Comparison of ENCODE assay signal across 28 cellular contexts in genomic region chr17:73139296-73139695, GRCh38. TPM values are rescaled to one million over a fixed set of nuclear protein-coding genes. Genes with fewer than 3 reads are reported as not detected.
"Had no signal": no experiment of that assay in that cellular context is flagged by ENCODE, and none has a peak within 500 bp of the region (broad histone marks: within the 10 kb centered on the region; RNA-seq: fewer than 3 reads in every experiment).

No MANE protein-coding gene starts in this region.

- H3K79me2 ChIP-seq: parathyroid adenoma had no signal

- H3K4me2 ChIP-seq: smooth muscle cell had no signal

- DNase-seq: immature natural killer cell; kidney; left colon; left lung; lower lobe of right lung; mammary epithelial cell; mesenchymal stem cell; naive thymus-derived CD8-positive, alpha-beta T cell; occipital lobe; right lobe of liver; stimulated activated CD4-positive, alpha-beta T cell treated with anti-CD3 and anti-CD28 coated beads, Interleukin-2, amount 100 ng/mL, for 24 hours; stimulated activated CD4-positive, alpha-beta T cell treated with anti-CD3 and anti-CD28 coated beads, Interleukin-4, amount 100 ng/mL, for 1 hour; stimulated activated naive B cell treated with anti-CD40 and anti-IgM and Interleukin-4, amounts not matched to agents 10 μg/mL and 1 μg/mL and 100 μg/mL, for 72 hours; stimulated activated naive CD8-positive, alpha-beta T cell treated with anti-CD3 and anti-CD28 coated beads, Interleukin-15, Interleukin-2, amounts not matched to agents 100 U/mL and 50 U/mL, for 24 hours; stomach; testis; transverse colon had no signal

- H3K27me3 ChIP-seq: left lung, neutrophil, right atrium auricular region, right lobe of liver, testis, thyroid gland, upper lobe of left lung, vagina had no signal

- H3K9me3 Mint-ChIP-seq: immature natural killer cell had no signal

- H2AFZ ChIP-seq: parathyroid adenoma had no signal

- H3K27ac ChIP-seq: left lung, lower lobe of right lung, parathyroid adenoma, right atrium auricular region, right lobe of liver, stomach, testis, thyroid gland, transverse colon, upper lobe of left lung, vagina had no signal

- H3K4me1 ChIP-seq: lower lobe of right lung, parathyroid adenoma, right atrium auricular region, right lobe of liver, stomach, testis, thyroid gland, transverse colon, vagina had no signal

- H3K9ac ChIP-seq: parathyroid adenoma had no signal

- H3K9me3 ChIP-seq: left lung, lower lobe of right lung, neutrophil, right atrium auricular region, right lobe of liver, testis, thyroid gland, transverse colon, upper lobe of left lung, vagina had no signal

- H3K36me3 ChIP-seq: left lung, lower lobe of right lung, neutrophil, right atrium auricular region, right lobe of liver, stomach, thyroid gland, transverse colon, upper lobe of left lung, vagina had no signal

- H3K27ac Mint-ChIP-seq: immature natural killer cell; nephron; progenitor cell of endocrine pancreas; stimulated activated naive B cell treated with anti-CD40 and anti-IgM and Interleukin-4, amounts not matched to agents 10 μg/mL and 1 μg/mL and 100 μg/mL, for 72 hours had no signal

- H3K4me1 Mint-ChIP-seq: nephron, neural crest cell had no signal

- H3K36me3 Mint-ChIP-seq: immature natural killer cell had no signal

- H3K4me3 Mint-ChIP-seq: immature natural killer cell; naive thymus-derived CD8-positive, alpha-beta T cell; nephron; neural crest cell; stimulated activated naive B cell treated with anti-CD40 and anti-IgM and Interleukin-4, amounts not matched to agents 10 μg/mL and 1 μg/mL and 100 μg/mL, for 72 hours had no signal

- H3K4me3 ChIP-seq: left lung, lower lobe of right lung, right atrium auricular region, right lobe of liver, smooth muscle cell, stomach, testis, thyroid gland, transverse colon, upper lobe of left lung, vagina had no signal

RNA-seq across cellular contexts. Expression of gene SSTR2, which starts 25.5 kb away (rescaled TPM):
- total RNA-seq: mammary epithelial cell; naive thymus-derived CD8-positive, alpha-beta T cell; pulmonary artery endothelial cell had no signal
